ENCODE assay signal across 8 cellular contexts in the genomic region with DNA sequence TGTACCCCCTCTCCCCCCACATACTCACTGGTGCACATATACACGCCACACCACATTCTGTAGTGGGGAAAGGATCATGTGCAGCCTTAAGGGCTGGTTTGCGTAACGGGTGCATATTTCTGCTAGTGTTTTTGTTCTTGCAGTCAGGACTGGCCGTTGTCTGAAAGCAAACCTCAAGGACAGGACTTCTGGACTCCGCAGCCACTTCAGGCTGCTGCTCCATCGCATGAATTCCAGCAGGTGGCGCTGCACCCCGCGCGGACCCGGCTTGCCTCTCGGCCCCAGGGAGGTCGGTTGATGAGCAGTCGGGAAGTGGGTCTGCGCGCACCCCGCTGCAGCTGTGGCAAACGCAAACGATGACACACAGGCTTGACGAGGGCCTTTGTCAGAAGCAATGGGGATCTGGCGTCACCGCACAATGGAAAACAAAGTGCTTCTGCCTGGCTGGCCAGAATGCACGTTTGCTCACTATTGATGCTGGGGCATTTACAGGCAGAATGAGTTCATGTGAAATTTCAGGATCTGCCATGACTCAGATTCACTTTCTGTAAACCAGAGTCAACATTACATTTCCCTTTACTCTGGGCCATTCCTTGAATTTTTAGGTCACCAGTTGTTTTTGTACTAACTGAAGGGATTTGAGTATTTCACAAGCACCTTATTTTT. TPM values are rescaled to one million over a fixed set of nuclear protein-coding genes. Genes with fewer than 3 reads are reported as not detected.
DNase-seq lines count a peak whose midpoint lies in the region; ATAC-seq and TF ChIP-seq lines count a peak whose summit lies in the region.

No MANE protein-coding gene starts in this region.

- CTCF ChIA-PET in activated CD4-positive, alpha-beta memory T cell treated with anti-CD3 and anti-CD28 coated beads for 36 hours (lab: Charles Lee) = interaction anchor here (0.6 to 5.1 kb wide), 23 partner anchors 8 to 744 kb away, joined by 3 to 63 read pairs (median 3); no protein-coding TSS in a partner anchor

- intact Hi-C loops in activated CD4-positive, alpha-beta memory T cell treated with anti-CD3 and anti-CD28 coated beads for 36 hours (cut with micrococcal nuclease) = loop anchor here (1.0 to 5.0 kb wide), 10 partner anchors 12 to 804 kb away; a partner anchor contains a TSS
- intact Hi-C loops in right lobe of liver (cut with DNase I) = no loop called here

- peak overlapping the region in 1 of 3 donors; percentile 45 for H3K4me3 ChIP-seq in right lobe of liver

- DNase-seq in NCI-H774 (lab: John Stamatoyannopoulos, UW) (peak; percentile 87), dermis microvascular lymphatic vessel endothelial cell (ENCODE audit: low read depth in 2 of 2) (peak; percentile 94 to 99), right lobe of liver (peak; percentile 91 to 94 (median 94))
- DNase-seq in activated CD4-positive, alpha-beta memory T cell treated with anti-CD3 and anti-CD28 coated beads for 36 hours = peak; percentile 97
- DNase-seq in stimulated activated CD4-positive, alpha-beta T cell treated with anti-CD3 and anti-CD28 coated beads, Interleukin-4, amount 100 ng/mL, for 4 hours = peak; percentile 90 to 95

- H3K36me3 ChIP-seq in right lobe of liver = no peaks in the 10 kb centered on the region

- peaks cover 0 to 76% (median 21%) of the 10 kb centered on the region in 4 donors for H3K4me1 ChIP-seq in right lobe of liver

- no peaks in the 10 kb centered on the region for H3K36me3 Mint-ChIP-seq in activated CD4-positive, alpha-beta memory T cell treated with anti-CD3 and anti-CD28 coated beads for 36 hours

- no peaks in the 10 kb centered on the region for H3K27me3 ChIP-seq in right lobe of liver

- 4% methylated on average over 9 of the region's 23 CpGs for WGBS in right lobe of liver (ENCODE audit: insufficient coverage, low coverage, low lambda C conversion rate, missing lambda C conversion rate)

- peak; percentile 44 for TF ChIP-seq POLR2A in right lobe of liver (IDR thresholded peaks at IDR 0.05)

- H3K4me3 Mint-ChIP-seq in activated CD4-positive, alpha-beta memory T cell treated with anti-CD3 and anti-CD28 coated beads for 36 hours = peak overlapping the region; percentile 40

- H3K4me1 Mint-ChIP-seq in activated CD4-positive, alpha-beta memory T cell treated with anti-CD3 and anti-CD28 coated beads for 36 hours (ENCODE audit: low read depth) = peaks cover 55% of the 10 kb centered on the region

- H3K9me3 Mint-ChIP-seq in activated CD4-positive, alpha-beta memory T cell treated with anti-CD3 and anti-CD28 coated beads for 36 hours = no peaks in the 10 kb centered on the region

- peak; percentile 99 for TF ChIP-seq CTCF in C4-2B (conservative IDR thresholded peaks at IDR 0.05)
- TF ChIP-seq CTCF in right lobe of liver (IDR thresholded peaks at IDR 0.05) = peak; percentile 99 to 100 (median 99)

- peak overlapping the region; percentile 74 for H3K27ac ChIP-seq in C4-2B
- H3K27ac ChIP-seq in right lobe of liver = peak overlapping the region; percentile 94 to 97 (median 96)

- H3K27me3 Mint-ChIP-seq in activated CD4-positive, alpha-beta memory T cell treated with anti-CD3 and anti-CD28 coated beads for 36 hours = no peaks in the 10 kb centered on the region

- ATAC-seq in GM19395 (IDR thresholded peaks at IDR 0.05; ENCODE audit: unreplicated experiment) (peak; percentile 89), HG03520 (IDR thresholded peaks at IDR 0.05; ENCODE audit: unreplicated experiment) (peak; percentile 89), right lobe of liver (peak; percentile 54 to 74 (median 66))

- no peaks in the 10 kb centered on the region for H3K9me3 ChIP-seq in right lobe of liver

- peak overlapping the region; percentile 68 for H3K27ac Mint-ChIP-seq in activated CD4-positive, alpha-beta memory T cell treated with anti-CD3 and anti-CD28 coated beads for 36 hours

- POLR2A ChIA-PET in activated CD4-positive, alpha-beta memory T cell treated with anti-CD3 and anti-CD28 coated beads for 36 hours (lab: Charles Lee) = interaction anchor here (4.2 kb wide), 1 partner anchor 11 kb away, joined by 29 read pairs; no protein-coding TSS in a partner anchor

RNA-seq across cellular contexts. Expression of a gene that starts 36.3 kb away (rescaled TPM):
- 10 to 100 TPM; 33.2 to 34.0 TPM for total RNA-seq in activated CD4-positive, alpha-beta memory T cell treated with anti-CD3 and anti-CD28 coated beads for 36 hours
- total RNA-seq in dermis microvascular lymphatic vessel endothelial cell (28.8 and 34.5 TPM in 2 replicates), right lobe of liver (100 to 1,000 TPM in 3 of 6 experiments, 10 to 100 TPM in 3; 40.2 to 228 (median 82.8) TPM)
